1 cellular context compared by ENCODE assay signal in genomic region chr19:12727745-12728433, GRCh38.
TF ChIP-seq lines count a peak whose summit lies in the region.

No MANE protein-coding gene starts in this region.

TF ChIP-seq in IMR-90, 13 proteins besides CTCF, POLR2A, EP300 and RAD21:
- no peak for TF ChIP-seq BHLHE40 (IDR thresholded peaks at IDR 0.05; ENCODE audit: low read depth, low read length)
- no peak for TF ChIP-seq RCOR1 (IDR thresholded peaks at IDR 0.05; ENCODE audit: insufficient replicate concordance, low read length)
- TF ChIP-seq, protein P1, sequence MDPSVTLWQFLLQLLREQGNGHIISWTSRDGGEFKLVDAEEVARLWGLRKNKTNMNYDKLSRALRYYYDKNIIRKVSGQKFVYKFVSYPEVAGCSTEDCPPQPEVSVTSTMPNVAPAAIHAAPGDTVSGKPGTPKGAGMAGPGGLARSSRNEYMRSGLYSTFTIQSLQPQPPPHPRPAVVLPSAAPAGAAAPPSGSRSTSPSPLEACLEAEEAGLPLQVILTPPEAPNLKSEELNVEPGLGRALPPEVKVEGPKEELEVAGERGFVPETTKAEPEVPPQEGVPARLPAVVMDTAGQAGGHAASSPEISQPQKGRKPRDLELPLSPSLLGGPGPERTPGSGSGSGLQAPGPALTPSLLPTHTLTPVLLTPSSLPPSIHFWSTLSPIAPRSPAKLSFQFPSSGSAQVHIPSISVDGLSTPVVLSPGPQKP (IDR thresholded peaks at IDR 0.05; ENCODE audit: borderline replicate concordance, low read depth, low read length): no peak
- TF ChIP-seq SMC3 (IDR thresholded peaks at IDR 0.05; ENCODE audit: low read depth, low read length): no peak
- no peak for TF ChIP-seq CHD1 (IDR thresholded peaks at IDR 0.05; ENCODE audit: low read depth, low read length)
- no peak for TF ChIP-seq MXI1 (IDR thresholded peaks at IDR 0.05; ENCODE audit: borderline replicate concordance, low read depth, low read length)
- no peak for TF ChIP-seq MAFK (IDR thresholded peaks at IDR 0.05; ENCODE audit: low read depth, low read length)
- no peak for TF ChIP-seq RFX5 (IDR thresholded peaks at IDR 0.05; ENCODE audit: low read depth, low read length)
- TF ChIP-seq, protein P2, sequence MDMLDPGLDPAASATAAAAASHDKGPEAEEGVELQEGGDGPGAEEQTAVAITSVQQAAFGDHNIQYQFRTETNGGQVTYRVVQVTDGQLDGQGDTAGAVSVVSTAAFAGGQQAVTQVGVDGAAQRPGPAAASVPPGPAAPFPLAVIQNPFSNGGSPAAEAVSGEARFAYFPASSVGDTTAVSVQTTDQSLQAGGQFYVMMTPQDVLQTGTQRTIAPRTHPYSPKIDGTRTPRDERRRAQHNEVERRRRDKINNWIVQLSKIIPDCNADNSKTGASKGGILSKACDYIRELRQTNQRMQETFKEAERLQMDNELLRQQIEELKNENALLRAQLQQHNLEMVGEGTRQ (IDR thresholded peaks at IDR 0.05; ENCODE audit: low read depth, low read length): no peak
- TF ChIP-seq CEBPB (IDR thresholded peaks at IDR 0.05; ENCODE audit: low read depth, low read length): no peak
- no peak for TF ChIP-seq NFE2L2 (IDR thresholded peaks at IDR 0.05; ENCODE audit: low read depth, low read length)
- TF ChIP-seq FOS (IDR thresholded peaks at IDR 0.05; ENCODE audit: low read depth, low read length): no peak
- no peak for TF ChIP-seq MAZ (IDR thresholded peaks at IDR 0.05; ENCODE audit: borderline replicate concordance, low read depth, low read length)
TF ChIP-seq in IMR-90: peak in this region for 0.
